Comparison of ENCODE assay signal across 13 cellular contexts in the genomic region with DNA sequence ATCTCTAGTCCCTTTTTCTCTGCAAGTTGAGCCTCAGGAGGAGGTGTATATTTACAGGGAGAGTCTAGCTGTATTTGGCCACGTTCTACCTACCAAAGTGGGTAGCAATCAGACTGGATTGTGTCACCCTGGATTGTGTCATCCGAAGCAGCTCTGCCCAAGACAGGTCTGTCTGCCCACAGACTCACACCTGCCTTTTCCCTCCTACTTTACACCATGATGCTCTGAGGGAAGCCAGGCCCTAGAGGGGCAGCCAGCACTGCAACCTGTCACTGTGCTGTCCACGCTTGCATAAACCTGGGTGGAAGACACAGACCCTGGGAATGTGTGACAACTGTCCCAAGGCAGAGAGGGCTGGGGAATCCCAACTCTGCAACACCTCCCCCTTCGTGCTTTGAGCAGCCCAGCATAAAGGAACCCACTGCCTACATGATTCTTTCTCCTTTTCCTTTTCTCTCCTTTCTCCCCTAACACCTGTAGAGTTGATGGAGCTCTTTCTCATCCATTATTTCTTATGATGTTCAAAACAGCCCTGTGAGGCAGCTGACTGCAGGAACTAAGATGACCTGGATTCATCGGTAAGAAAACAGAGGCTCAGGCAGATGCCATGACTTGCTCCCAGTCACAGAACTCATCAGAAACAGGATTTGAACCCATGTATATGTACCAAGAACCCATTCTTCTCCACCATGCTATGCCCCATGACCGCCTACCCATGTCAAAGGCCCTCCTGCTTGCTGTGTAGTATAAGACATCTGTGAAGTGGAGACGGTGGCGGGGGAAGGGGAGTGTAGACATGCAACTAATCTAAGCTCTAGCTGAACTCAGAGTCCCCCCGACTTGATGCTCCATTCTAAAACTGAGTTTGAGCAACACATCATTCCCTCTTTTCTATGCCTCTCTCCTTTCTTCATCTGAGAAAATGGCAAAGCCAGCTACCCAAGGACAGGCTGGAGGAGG. TPM values are rescaled to one million over a fixed set of nuclear protein-coding genes. Genes with fewer than 3 reads are reported as not detected.
DNase-seq lines count a peak whose midpoint lies in the region; ATAC-seq, FAIRE-seq and TF ChIP-seq lines count a peak whose summit lies in the region.
"Had no signal": no experiment of that assay in that cellular context is flagged by ENCODE, and none has a peak within 500 bp of the region (broad histone marks: within the 10 kb centered on the region; RNA-seq: fewer than 3 reads in every experiment).

No MANE protein-coding gene starts in this region.

- no peaks in the 10 kb centered on the region for H3K27me3 ChIP-seq in muscle layer of duodenum (ENCODE audit: low read depth, low read length)

- H3K27ac ChIP-seq in muscle layer of duodenum (ENCODE audit: low read length): peak overlapping the region; percentile 39
- H3K27ac ChIP-seq: GM23248, thoracic aorta had no signal

- TF ChIP-seq CTCF in mucosa of descending colon (IDR thresholded peaks at IDR 0.05): no peak

- H3K9me3 Mint-ChIP-seq in activated T-helper 1 cell treated with anti-CD3 and anti-CD28 coated beads, Interleukin-12 subunit alpha, Interleukin-12 subunit beta, Interleukin-2, Interleukin-4 antibody, amounts not matched to agents 30 ng/mL and 10 ng/mL and 1 ng/mL, durations not matched to agents 14 hours and 24 hours and 36 hours: no peaks in the 10 kb centered on the region

- no peak for FAIRE-seq in GM19239 (lab: Jason Lieb, UNC)
- FAIRE-seq: islet of Langerhans had no signal

- ATAC-seq in mucosa of descending colon (no peak), HG03025 (IDR thresholded peaks at IDR 0.05; ENCODE audit: low FRiP score, unreplicated experiment) (no peak)

- DNase-seq in stimulated activated naive CD4-positive, alpha-beta T cell treated with Interleukin-2 at 50 U/mL for 16 hours (lab: John Stamatoyannopoulos, UW): peak; percentile 31
- DNase-seq in stimulated activated naive CD4-positive, alpha-beta T cell (lab: John Stamatoyannopoulos, UW): no peak
- no peak for DNase-seq in activated T-helper 1 cell treated with anti-CD3 and anti-CD28 coated beads, Interleukin-12 subunit alpha, Interleukin-12 subunit beta, Interleukin-2, Interleukin-4 antibody, amounts not matched to agents 30 ng/mL and 10 ng/mL and 1 ng/mL, durations not matched to agents 14 hours and 24 hours and 36 hours (ENCODE audit: low spot score)
- DNase-seq in mucosa of descending colon (no peak), NOMO-1 (lab: John Stamatoyannopoulos, UW; ENCODE audit: unreplicated experiment in 2 of 2) (no peak), GM19239 (ENCODE audit: insufficient read length, low spot score) (no peak)
- DNase-seq: GM23248, NCI-H2171 treated with DMSO at 0.1 percent for 48 hours, nucleus accumbens had no signal

- no peak overlapping the region for H3K4me3 Mint-ChIP-seq in activated T-helper 1 cell treated with anti-CD3 and anti-CD28 coated beads, Interleukin-12 subunit alpha, Interleukin-12 subunit beta, Interleukin-2, Interleukin-4 antibody, amounts not matched to agents 30 ng/mL and 10 ng/mL and 1 ng/mL, durations not matched to agents 14 hours and 24 hours and 36 hours

- H3K36me3 Mint-ChIP-seq in activated T-helper 1 cell treated with anti-CD3 and anti-CD28 coated beads, Interleukin-12 subunit alpha, Interleukin-12 subunit beta, Interleukin-2, Interleukin-4 antibody, amounts not matched to agents 30 ng/mL and 10 ng/mL and 1 ng/mL, durations not matched to agents 14 hours and 24 hours and 36 hours (ENCODE audit: low read depth): peaks cover 34% of the 10 kb centered on the region

- H3K9me3 ChIP-seq in muscle layer of duodenum (ENCODE audit: control insufficient read depth in 1 of 2, low read length in 2 of 2) (no peaks in the 10 kb centered on the region), mucosa of descending colon (no peaks in the 10 kb centered on the region)
- H3K9me3 ChIP-seq: thoracic aorta had no signal

- H3K36me3 ChIP-seq in muscle layer of duodenum (ENCODE audit: control insufficient read depth in 1 of 2, insufficient read depth in 2 of 2, low read length in 2 of 2): no peaks in the 10 kb centered on the region
- no peaks in the 10 kb centered on the region for H3K36me3 ChIP-seq in mucosa of descending colon (ENCODE audit: low read depth)
- H3K36me3 ChIP-seq: thoracic aorta had no signal

- H3K27ac Mint-ChIP-seq in activated T-helper 1 cell treated with anti-CD3 and anti-CD28 coated beads, Interleukin-12 subunit alpha, Interleukin-12 subunit beta, Interleukin-2, Interleukin-4 antibody, amounts not matched to agents 30 ng/mL and 10 ng/mL and 1 ng/mL, durations not matched to agents 14 hours and 24 hours and 36 hours: peak overlapping the region; percentile 19

- peaks cover 97% of the 10 kb centered on the region for H3K4me1 Mint-ChIP-seq in activated T-helper 1 cell treated with anti-CD3 and anti-CD28 coated beads, Interleukin-12 subunit alpha, Interleukin-12 subunit beta, Interleukin-2, Interleukin-4 antibody, amounts not matched to agents 30 ng/mL and 10 ng/mL and 1 ng/mL, durations not matched to agents 14 hours and 24 hours and 36 hours (ENCODE audit: low read depth)

- no peaks in the 10 kb centered on the region for H3K27me3 Mint-ChIP-seq in activated T-helper 1 cell treated with anti-CD3 and anti-CD28 coated beads, Interleukin-12 subunit alpha, Interleukin-12 subunit beta, Interleukin-2, Interleukin-4 antibody, amounts not matched to agents 30 ng/mL and 10 ng/mL and 1 ng/mL, durations not matched to agents 14 hours and 24 hours and 36 hours (ENCODE audit: insufficient read depth)

- H3K4me3 ChIP-seq in muscle layer of duodenum (ENCODE audit: low read depth in 1 of 2, low read length in 2 of 2) (no peak overlapping the region), mucosa of descending colon (no peak overlapping the region)
- H3K4me3 ChIP-seq: GM23248, thoracic aorta had no signal

- intact Hi-C loops in activated T-helper 1 cell treated with anti-CD3 and anti-CD28 coated beads, Interleukin-12 subunit alpha, Interleukin-12 subunit beta, Interleukin-2, Interleukin-4 antibody, amounts not matched to agents 30 ng/mL and 10 ng/mL and 1 ng/mL, durations not matched to agents 14 hours and 24 hours and 36 hours (cut with micrococcal nuclease): no loop called here
- intact Hi-C loops in mucosa of descending colon (cut with DNase I, micrococcal nuclease): no loop called here

- peaks cover 34 to 90% of the 10 kb centered on the region in 2 donors for H3K4me1 ChIP-seq in muscle layer of duodenum (ENCODE audit: control insufficient read depth in 1 of 2, insufficient read depth in 2 of 2, low read length in 2 of 2)
- H3K4me1 ChIP-seq in mucosa of descending colon (ENCODE audit: low read depth): peaks cover 7% of the 10 kb centered on the region

RNA-seq across cellular contexts. Expression of gene ITPKB, which starts 56.0 kb away (rescaled TPM):
- 38.3 and 38.5 TPM in 2 replicates for total RNA-seq in activated T-helper 1 cell treated with anti-CD3 and anti-CD28 coated beads, Interleukin-12 subunit alpha, Interleukin-12 subunit beta, Interleukin-2, Interleukin-4 antibody, amounts not matched to agents 30 ng/mL and 10 ng/mL and 1 ng/mL, durations not matched to agents 14 hours and 24 hours and 36 hours
- 10 to 100 TPM in 2 of 3 donors, 1 to 10 TPM in 1; 9.5 to 90.3 (median 11.7) TPM for total RNA-seq in mucosa of descending colon
